ENCODE assay signal across 22 cellular contexts in the genomic region with DNA sequence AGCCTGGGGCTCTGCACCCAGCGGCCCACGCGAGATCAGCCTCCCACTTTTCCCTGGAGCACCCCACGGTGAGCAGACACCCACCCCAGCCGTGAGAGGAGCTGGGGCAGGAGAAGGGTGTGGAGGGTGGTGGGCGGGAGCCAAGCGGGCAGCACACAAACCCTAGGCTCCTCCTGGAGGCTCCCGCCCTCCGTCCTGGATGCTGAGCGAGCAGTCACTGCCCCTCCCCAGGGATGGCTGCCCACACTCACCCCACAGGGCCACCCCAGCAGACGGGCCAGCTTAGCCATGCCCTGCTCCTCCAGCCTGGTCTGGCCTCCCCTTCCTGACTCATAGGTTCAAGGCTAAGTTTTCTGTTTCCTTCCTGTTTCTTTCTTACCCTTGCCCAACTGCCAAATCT. TPM values are rescaled to one million over a fixed set of nuclear protein-coding genes. Genes with fewer than 3 reads are reported as not detected.
A peak's percentile ranks its signal among the peaks of the same experiment; 100 is the strongest.
DNase-seq lines count a peak whose midpoint lies in the region; TF ChIP-seq lines count a peak whose summit lies in the region.
"Had no signal": no experiment of that assay in that cellular context is flagged by ENCODE, and none has a peak within 500 bp of the region (broad histone marks: within the 10 kb centered on the region; RNA-seq: fewer than 3 reads in every experiment).

No MANE protein-coding gene starts in this region.

- peak overlapping the region; percentile 39 for H2AFZ ChIP-seq in ACC112 (ENCODE audit: low read length, unreplicated experiment)

- no peaks in the 10 kb centered on the region for H3K36me3 Mint-ChIP-seq in activated CD4-positive, alpha-beta T cell treated with anti-CD3 and anti-CD28 coated beads, Interleukin-2, amount 10 ng/mL, durations not matched to agents 24 days and 14 days (ENCODE audit: low read depth)
- H3K36me3 Mint-ChIP-seq: activated naive CD4-positive, alpha-beta T cell treated with anti-CD3 and anti-CD28 coated beads, Interleukin-2, amount 50 U/mL, for 72 hours; naive B cell had no signal

- H3K4me3 ChIP-seq in ACC112 (ENCODE audit: low read depth, low read length) (no peak overlapping the region), HEK293 (ENCODE audit: low read depth, low read length) (no peak overlapping the region)
- H3K4me3 ChIP-seq: left ventricle myocardium inferior, thoracic aorta had no signal

- POLR2A ChIA-PET in HEK293 (lab: Yijun Ruan, JAX): no interaction called here

- no peaks in the 10 kb centered on the region for H3K27me3 ChIP-seq in ACC112 (ENCODE audit: insufficient read depth, low read length)

- no peaks in the 10 kb centered on the region for H3K9me3 ChIP-seq in HEK293 (ENCODE audit: control insufficient read depth, insufficient read depth, low read depth, low read length)
- H3K9me3 ChIP-seq: left ventricle myocardium inferior, thoracic aorta had no signal

- peak; percentile 67 for DNase-seq in SKM-1 treated with dmso at 0.1 percent for 144 hours (lab: John Stamatoyannopoulos, UW; ENCODE audit: unreplicated experiment)
- DNase-seq in kidney tubule cell (ENCODE audit: low spot score): peak; percentile 39
- no peak for DNase-seq in epidermal melanocyte (ENCODE audit: insufficient read length, low spot score)
- no peak for DNase-seq in GM10266 (ENCODE audit: extremely low spot score)
- no peak for DNase-seq in activated CD4-positive, alpha-beta T cell treated with anti-CD3 and anti-CD28 coated beads, Interleukin-2, amount 10 ng/mL, durations not matched to agents 24 days and 14 days
- DNase-seq in activated naive CD4-positive, alpha-beta T cell treated with Interleukin-2 at 50 U/mL for 16 hours: no peak
- DNase-seq: activated CD4-positive, alpha-beta T cell treated with anti-CD3 and anti-CD28 coated beads, Interleukin-2, amount 10 ng/mL, durations not matched to agents 7 days and 5 days; activated T-cell treated with anti-CD3 and anti-CD28 coated beads for 4 hours; DMS 273 treated with DMSO at 0.1 percent for 48 hours; effector CD4-positive, alpha-beta T cell; GOT3; Karpas-422; left ventricle myocardium inferior; naive B cell; NCI-H187; NCI-H526 treated with DMSO at 0.1 percent for 48 hours; stimulated activated CD4-positive, alpha-beta T cell treated with anti-CD3 and anti-CD28 coated beads, Interleukin-1b, Interleukin-23, amount 100 ng/mL, for 48 hours had no signal

- CTCF ChIA-PET in HEK293 (lab: Yijun Ruan, JAX): interaction anchor here (0.7 to 2.9 kb wide), 6 partner anchors 9 to 86 kb away, joined by 3 to 14 read pairs (median 4); no protein-coding TSS in a partner anchor

- peaks cover 9% of the 10 kb centered on the region for H3K4me1 Mint-ChIP-seq in activated CD4-positive, alpha-beta T cell treated with anti-CD3 and anti-CD28 coated beads, Interleukin-2, amount 10 ng/mL, durations not matched to agents 24 days and 14 days

- H3K27ac ChIP-seq in ACC112 (ENCODE audit: low read depth, low read length) (peak overlapping the region; percentile 27; the same call in 1 of the 2 replicates), HEK293 (ENCODE audit: extremely low read depth, low read depth, low read length) (no peak overlapping the region)
- H3K27ac ChIP-seq: left ventricle myocardium inferior, thoracic aorta had no signal

- peaks cover 23% of the 10 kb centered on the region for H3K4me1 ChIP-seq in ACC112 (ENCODE audit: control insufficient read depth, insufficient read depth, low read length, unreplicated experiment)
- no peaks in the 10 kb centered on the region for H3K4me1 ChIP-seq in HEK293 (ENCODE audit: control insufficient read depth, insufficient read depth, low read length)
- H3K4me1 ChIP-seq: left ventricle myocardium inferior had no signal

- H3K9me3 Mint-ChIP-seq in activated CD4-positive, alpha-beta T cell treated with anti-CD3 and anti-CD28 coated beads, Interleukin-2, amount 10 ng/mL, durations not matched to agents 24 days and 14 days: no peaks in the 10 kb centered on the region
- H3K9me3 Mint-ChIP-seq: activated CD4-positive, alpha-beta T cell treated with anti-CD3 and anti-CD28 coated beads, Interleukin-2, amount 10 ng/mL, durations not matched to agents 7 days and 5 days; activated naive CD4-positive, alpha-beta T cell treated with anti-CD3 and anti-CD28 coated beads, Interleukin-2, amount 50 U/mL, for 72 hours; naive B cell had no signal

- TF ChIP-seq CTCF in HEK293 (tag by site-specific recombination; IDR thresholded peaks at IDR 0.05) (no peak), GM10266 (IDR thresholded peaks at IDR 0.05; ENCODE audit: control insufficient read depth, insufficient read depth, low read depth, missing control alignments) (no peak)

- no peaks in the 10 kb centered on the region for H3K79me2 ChIP-seq in ACC112 (ENCODE audit: control insufficient read depth, insufficient read depth, low read length, unreplicated experiment)

- intact Hi-C loops in activated CD4-positive, alpha-beta T cell treated with anti-CD3 and anti-CD28 coated beads, Interleukin-2, amount 10 ng/mL, durations not matched to agents 24 days and 14 days (cut with micrococcal nuclease): no loop called here

- peaks cover 9% of the 10 kb centered on the region for H3K27me3 Mint-ChIP-seq in activated CD4-positive, alpha-beta T cell treated with anti-CD3 and anti-CD28 coated beads, Interleukin-2, amount 10 ng/mL, durations not matched to agents 24 days and 14 days

- no peaks in the 10 kb centered on the region for H3K36me3 ChIP-seq in ACC112 (ENCODE audit: insufficient read depth, low read length)
- H3K36me3 ChIP-seq in HEK293 (ENCODE audit: control insufficient read depth in 2 of 2, insufficient read depth in 1 of 2, low read length in 2 of 2): no peaks in the 10 kb centered on the region
- H3K36me3 ChIP-seq: left ventricle myocardium inferior, thoracic aorta had no signal

- no peak overlapping the region for H3K27ac Mint-ChIP-seq in activated CD4-positive, alpha-beta T cell treated with anti-CD3 and anti-CD28 coated beads, Interleukin-2, amount 10 ng/mL, durations not matched to agents 24 days and 14 days
- H3K27ac Mint-ChIP-seq: activated CD4-positive, alpha-beta T cell treated with anti-CD3 and anti-CD28 coated beads, Interleukin-2, amount 10 ng/mL, durations not matched to agents 7 days and 5 days; naive B cell had no signal

- no peak overlapping the region for H3K4me3 Mint-ChIP-seq in activated CD4-positive, alpha-beta T cell treated with anti-CD3 and anti-CD28 coated beads, Interleukin-2, amount 10 ng/mL, durations not matched to agents 24 days and 14 days
- H3K4me3 Mint-ChIP-seq: activated CD4-positive, alpha-beta T cell treated with anti-CD3 and anti-CD28 coated beads, Interleukin-2, amount 10 ng/mL, durations not matched to agents 7 days and 5 days; naive B cell had no signal

TF ChIP-seq in HEK293, 187 proteins besides CTCF, POLR2A, EP300 and RAD21 (continues in another document):
- TF ChIP-seq KLF1 (tag by site-specific recombination; IDR thresholded peaks at IDR 0.05) (peak; percentile 39; the same call in 1 of the 2 replicates), ZFHX2 (tag by site-specific recombination; conservative IDR thresholded peaks at IDR 0.05) (peak; percentile 96), SP2 (tag by site-specific recombination; IDR thresholded peaks at IDR 0.05) (peak; percentile 21; the same call in 1 of the 2 replicates), ZNF600 (tag by site-specific recombination; IDR thresholded peaks at IDR 0.05) (peak; percentile 65), EGR2 (tag by site-specific recombination; IDR thresholded peaks at IDR 0.05; ENCODE audit: low read depth) (peak; percentile 96), GLIS2 (tag by site-specific recombination; IDR thresholded peaks at IDR 0.05) (peak; percentile 55; the same call in 1 of the 2 replicates)
- TF ChIP-seq, protein P1, sequence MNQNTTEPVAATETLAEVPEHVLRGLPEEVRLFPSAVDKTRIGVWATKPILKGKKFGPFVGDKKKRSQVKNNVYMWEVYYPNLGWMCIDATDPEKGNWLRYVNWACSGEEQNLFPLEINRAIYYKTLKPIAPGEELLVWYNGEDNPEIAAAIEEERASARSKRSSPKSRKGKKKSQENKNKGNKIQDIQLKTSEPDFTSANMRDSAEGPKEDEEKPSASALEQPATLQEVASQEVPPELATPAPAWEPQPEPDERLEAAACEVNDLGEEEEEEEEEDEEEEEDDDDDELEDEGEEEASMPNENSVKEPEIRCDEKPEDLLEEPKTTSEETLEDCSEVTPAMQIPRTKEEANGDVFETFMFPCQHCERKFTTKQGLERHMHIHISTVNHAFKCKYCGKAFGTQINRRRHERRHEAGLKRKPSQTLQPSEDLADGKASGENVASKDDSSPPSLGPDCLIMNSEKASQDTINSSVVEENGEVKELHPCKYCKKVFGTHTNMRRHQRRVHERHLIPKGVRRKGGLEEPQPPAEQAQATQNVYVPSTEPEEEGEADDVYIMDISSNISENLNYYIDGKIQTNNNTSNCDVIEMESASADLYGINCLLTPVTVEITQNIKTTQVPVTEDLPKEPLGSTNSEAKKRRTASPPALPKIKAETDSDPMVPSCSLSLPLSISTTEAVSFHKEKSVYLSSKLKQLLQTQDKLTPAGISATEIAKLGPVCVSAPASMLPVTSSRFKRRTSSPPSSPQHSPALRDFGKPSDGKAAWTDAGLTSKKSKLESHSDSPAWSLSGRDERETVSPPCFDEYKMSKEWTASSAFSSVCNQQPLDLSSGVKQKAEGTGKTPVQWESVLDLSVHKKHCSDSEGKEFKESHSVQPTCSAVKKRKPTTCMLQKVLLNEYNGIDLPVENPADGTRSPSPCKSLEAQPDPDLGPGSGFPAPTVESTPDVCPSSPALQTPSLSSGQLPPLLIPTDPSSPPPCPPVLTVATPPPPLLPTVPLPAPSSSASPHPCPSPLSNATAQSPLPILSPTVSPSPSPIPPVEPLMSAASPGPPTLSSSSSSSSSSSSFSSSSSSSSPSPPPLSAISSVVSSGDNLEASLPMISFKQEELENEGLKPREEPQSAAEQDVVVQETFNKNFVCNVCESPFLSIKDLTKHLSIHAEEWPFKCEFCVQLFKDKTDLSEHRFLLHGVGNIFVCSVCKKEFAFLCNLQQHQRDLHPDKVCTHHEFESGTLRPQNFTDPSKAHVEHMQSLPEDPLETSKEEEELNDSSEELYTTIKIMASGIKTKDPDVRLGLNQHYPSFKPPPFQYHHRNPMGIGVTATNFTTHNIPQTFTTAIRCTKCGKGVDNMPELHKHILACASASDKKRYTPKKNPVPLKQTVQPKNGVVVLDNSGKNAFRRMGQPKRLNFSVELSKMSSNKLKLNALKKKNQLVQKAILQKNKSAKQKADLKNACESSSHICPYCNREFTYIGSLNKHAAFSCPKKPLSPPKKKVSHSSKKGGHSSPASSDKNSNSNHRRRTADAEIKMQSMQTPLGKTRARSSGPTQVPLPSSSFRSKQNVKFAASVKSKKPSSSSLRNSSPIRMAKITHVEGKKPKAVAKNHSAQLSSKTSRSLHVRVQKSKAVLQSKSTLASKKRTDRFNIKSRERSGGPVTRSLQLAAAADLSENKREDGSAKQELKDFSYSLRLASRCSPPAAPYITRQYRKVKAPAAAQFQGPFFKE (tag by site-specific recombination; IDR thresholded peaks at IDR 0.05; ENCODE audit: borderline replicate concordance): no peak

RNA-seq across cellular contexts. Expression of gene ABCC3, which starts 15.7 kb away (rescaled TPM):
- not detected in 2 replicates for total RNA-seq in activated CD4-positive, alpha-beta T cell treated with anti-CD3 and anti-CD28 coated beads, Interleukin-2, amount 10 ng/mL, durations not matched to agents 24 days and 14 days
- total RNA-seq: activated CD4-positive, alpha-beta T cell treated with anti-CD3 and anti-CD28 coated beads, Interleukin-2, amount 10 ng/mL, durations not matched to agents 7 days and 5 days; activated naive CD4-positive, alpha-beta T cell treated with anti-CD3 and anti-CD28 coated beads, Interleukin-2, amount 50 U/mL, for 72 hours; T-helper 2 cell treated with Interferon-gamma antibody and Interleukin-4, amounts not matched to agents 100 ng/mL and 5 ng/mL, for 36 hours had no signal

RNA-seq across cellular contexts. Expression of gene CACNA1G, which starts 58.4 kb away (rescaled TPM):
- 0.07 TPM in 1 of 2 replicates, not detected in the other for total RNA-seq in activated CD4-positive, alpha-beta T cell treated with anti-CD3 and anti-CD28 coated beads, Interleukin-2, amount 10 ng/mL, durations not matched to agents 24 days and 14 days
- total RNA-seq: activated CD4-positive, alpha-beta T cell treated with anti-CD3 and anti-CD28 coated beads, Interleukin-2, amount 10 ng/mL, durations not matched to agents 7 days and 5 days; T-helper 2 cell treated with Interferon-gamma antibody and Interleukin-4, amounts not matched to agents 100 ng/mL and 5 ng/mL, for 36 hours had no signal

Comparison
In these comparisons a context has a peak if more than half of its experiments do, and no peak if none do; other contexts are left out.
1. DNase-seq: peak in SKM-1 treated with dmso at 0.1 percent for 144 hours (single experiment) and kidney tubule cell (single experiment); none in epidermal melanocyte (single experiment), GM10266 (single experiment), activated CD4-positive, alpha-beta T cell treated with anti-CD3 and anti-CD28 coated beads, Interleukin-2, amount 10 ng/mL, durations not matched to agents 24 days and 14 days (single experiment) and activated naive CD4-positive, alpha-beta T cell treated with Interleukin-2 at 50 U/mL for 16 hours (single experiment).